Comparison of ENCODE assay signal across 1 cellular context in the genomic region with DNA sequence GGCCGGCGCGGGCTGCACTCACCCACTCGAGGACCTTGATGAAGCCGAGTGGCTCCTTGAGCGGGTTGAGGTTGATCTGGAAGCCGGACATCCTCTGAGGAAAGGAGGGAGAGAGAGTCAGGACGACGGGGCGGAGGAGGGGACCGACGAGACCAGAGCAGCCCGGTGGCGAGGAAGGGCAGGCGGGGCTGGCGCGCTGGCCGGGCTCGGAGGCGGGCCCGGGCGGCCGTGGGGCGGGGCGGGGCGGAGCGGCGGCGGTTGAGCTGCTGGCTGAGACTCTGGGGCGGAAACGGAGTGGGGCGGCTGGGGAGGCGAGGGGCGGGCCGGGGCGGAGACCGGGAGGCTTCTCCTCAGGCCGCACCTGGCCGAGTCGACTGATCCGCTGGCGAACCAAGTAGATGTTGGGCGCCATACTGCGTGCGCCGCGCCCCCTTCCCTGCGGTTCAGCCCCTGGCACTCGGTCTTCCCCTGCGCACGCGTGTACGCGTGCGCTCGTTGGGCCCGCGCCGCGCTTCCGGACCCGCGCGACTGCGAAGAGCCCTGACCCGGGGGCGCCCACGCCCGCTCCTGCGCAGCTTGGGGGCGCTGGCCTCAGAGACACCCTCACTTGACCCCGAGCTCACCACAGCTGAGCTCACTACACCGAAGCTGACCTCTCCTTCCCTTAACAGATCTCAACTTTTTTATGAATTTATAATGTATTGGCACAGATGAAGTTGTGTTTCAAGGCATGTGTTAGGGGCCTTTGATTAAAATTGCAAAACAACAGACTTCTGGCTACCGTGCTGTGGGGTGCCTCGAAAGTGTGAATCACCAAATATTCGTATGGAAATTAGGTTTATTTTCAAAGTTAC.
TF ChIP-seq lines count a peak whose summit lies in the region.

A gene (minus strand): TSS at position 195 of the 854 bp plus-strand sequence. CDS start 104 bp downstream, at position 91.

TF ChIP-seq in H1, 55 proteins besides CTCF, POLR2A, EP300 and RAD21 (continued from another document):
- TF ChIP-seq, protein P1, sequence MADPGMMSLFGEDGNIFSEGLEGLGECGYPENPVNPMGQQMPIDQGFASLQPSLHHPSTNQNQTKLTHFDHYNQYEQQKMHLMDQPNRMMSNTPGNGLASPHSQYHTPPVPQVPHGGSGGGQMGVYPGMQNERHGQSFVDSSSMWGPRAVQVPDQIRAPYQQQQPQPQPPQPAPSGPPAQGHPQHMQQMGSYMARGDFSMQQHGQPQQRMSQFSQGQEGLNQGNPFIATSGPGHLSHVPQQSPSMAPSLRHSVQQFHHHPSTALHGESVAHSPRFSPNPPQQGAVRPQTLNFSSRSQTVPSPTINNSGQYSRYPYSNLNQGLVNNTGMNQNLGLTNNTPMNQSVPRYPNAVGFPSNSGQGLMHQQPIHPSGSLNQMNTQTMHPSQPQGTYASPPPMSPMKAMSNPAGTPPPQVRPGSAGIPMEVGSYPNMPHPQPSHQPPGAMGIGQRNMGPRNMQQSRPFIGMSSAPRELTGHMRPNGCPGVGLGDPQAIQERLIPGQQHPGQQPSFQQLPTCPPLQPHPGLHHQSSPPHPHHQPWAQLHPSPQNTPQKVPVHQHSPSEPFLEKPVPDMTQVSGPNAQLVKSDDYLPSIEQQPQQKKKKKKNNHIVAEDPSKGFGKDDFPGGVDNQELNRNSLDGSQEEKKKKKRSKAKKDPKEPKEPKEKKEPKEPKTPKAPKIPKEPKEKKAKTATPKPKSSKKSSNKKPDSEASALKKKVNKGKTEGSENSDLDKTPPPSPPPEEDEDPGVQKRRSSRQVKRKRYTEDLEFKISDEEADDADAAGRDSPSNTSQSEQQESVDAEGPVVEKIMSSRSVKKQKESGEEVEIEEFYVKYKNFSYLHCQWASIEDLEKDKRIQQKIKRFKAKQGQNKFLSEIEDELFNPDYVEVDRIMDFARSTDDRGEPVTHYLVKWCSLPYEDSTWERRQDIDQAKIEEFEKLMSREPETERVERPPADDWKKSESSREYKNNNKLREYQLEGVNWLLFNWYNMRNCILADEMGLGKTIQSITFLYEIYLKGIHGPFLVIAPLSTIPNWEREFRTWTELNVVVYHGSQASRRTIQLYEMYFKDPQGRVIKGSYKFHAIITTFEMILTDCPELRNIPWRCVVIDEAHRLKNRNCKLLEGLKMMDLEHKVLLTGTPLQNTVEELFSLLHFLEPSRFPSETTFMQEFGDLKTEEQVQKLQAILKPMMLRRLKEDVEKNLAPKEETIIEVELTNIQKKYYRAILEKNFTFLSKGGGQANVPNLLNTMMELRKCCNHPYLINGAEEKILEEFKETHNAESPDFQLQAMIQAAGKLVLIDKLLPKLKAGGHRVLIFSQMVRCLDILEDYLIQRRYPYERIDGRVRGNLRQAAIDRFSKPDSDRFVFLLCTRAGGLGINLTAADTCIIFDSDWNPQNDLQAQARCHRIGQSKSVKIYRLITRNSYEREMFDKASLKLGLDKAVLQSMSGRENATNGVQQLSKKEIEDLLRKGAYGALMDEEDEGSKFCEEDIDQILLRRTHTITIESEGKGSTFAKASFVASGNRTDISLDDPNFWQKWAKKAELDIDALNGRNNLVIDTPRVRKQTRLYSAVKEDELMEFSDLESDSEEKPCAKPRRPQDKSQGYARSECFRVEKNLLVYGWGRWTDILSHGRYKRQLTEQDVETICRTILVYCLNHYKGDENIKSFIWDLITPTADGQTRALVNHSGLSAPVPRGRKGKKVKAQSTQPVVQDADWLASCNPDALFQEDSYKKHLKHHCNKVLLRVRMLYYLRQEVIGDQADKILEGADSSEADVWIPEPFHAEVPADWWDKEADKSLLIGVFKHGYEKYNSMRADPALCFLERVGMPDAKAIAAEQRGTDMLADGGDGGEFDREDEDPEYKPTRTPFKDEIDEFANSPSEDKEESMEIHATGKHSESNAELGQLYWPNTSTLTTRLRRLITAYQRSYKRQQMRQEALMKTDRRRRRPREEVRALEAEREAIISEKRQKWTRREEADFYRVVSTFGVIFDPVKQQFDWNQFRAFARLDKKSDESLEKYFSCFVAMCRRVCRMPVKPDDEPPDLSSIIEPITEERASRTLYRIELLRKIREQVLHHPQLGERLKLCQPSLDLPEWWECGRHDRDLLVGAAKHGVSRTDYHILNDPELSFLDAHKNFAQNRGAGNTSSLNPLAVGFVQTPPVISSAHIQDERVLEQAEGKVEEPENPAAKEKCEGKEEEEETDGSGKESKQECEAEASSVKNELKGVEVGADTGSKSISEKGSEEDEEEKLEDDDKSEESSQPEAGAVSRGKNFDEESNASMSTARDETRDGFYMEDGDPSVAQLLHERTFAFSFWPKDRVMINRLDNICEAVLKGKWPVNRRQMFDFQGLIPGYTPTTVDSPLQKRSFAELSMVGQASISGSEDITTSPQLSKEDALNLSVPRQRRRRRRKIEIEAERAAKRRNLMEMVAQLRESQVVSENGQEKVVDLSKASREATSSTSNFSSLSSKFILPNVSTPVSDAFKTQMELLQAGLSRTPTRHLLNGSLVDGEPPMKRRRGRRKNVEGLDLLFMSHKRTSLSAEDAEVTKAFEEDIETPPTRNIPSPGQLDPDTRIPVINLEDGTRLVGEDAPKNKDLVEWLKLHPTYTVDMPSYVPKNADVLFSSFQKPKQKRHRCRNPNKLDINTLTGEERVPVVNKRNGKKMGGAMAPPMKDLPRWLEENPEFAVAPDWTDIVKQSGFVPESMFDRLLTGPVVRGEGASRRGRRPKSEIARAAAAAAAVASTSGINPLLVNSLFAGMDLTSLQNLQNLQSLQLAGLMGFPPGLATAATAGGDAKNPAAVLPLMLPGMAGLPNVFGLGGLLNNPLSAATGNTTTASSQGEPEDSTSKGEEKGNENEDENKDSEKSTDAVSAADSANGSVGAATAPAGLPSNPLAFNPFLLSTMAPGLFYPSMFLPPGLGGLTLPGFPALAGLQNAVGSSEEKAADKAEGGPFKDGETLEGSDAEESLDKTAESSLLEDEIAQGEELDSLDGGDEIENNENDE (IDR thresholded peaks at IDR 0.05; ENCODE audit: insufficient replicate concordance, low read length), result no peak
- TF ChIP-seq KDM5A (IDR thresholded peaks at IDR 0.05; ENCODE audit: low read length) (no peak), NRF1 (IDR thresholded peaks at IDR 0.05; ENCODE audit: low read depth, low read length) (peak; percentile 25; the same call in 1 of the 2 replicates), TAF1 (IDR thresholded peaks at IDR 0.05; ENCODE audit: low read depth, low read length) (peak; percentile 64; the same call in 1 of the 2 replicates), EZH2 (IDR thresholded peaks at IDR 0.05; ENCODE audit: low read depth, low read length, severe bottlenecking) (no peak), HDAC6 (IDR thresholded peaks at IDR 0.05; ENCODE audit: low read depth, low read length) (no peak), POLR2AphosphoS5 (IDR thresholded peaks at IDR 0.05; ENCODE audit: low read depth, low read length) (peak; percentile 79; the same call in 1 of the 2 replicates), TBP (IDR thresholded peaks at IDR 0.05; ENCODE audit: low read depth, low read length) (peak; percentile 48; the same call in 1 of the 2 replicates), SAP30 (IDR thresholded peaks at IDR 0.05; ENCODE audit: insufficient read depth, insufficient replicate concordance, low read length) (no peak), POU5F1 (IDR thresholded peaks at IDR 0.05; ENCODE audit: low read depth, low read length) (no peak), KDM1A (IDR thresholded peaks at IDR 0.05; ENCODE audit: borderline replicate concordance, low read length) (no peak), SP2 (IDR thresholded peaks at IDR 0.05; ENCODE audit: low read length) (no peak), EGR1 (IDR thresholded peaks at IDR 0.05; ENCODE audit: borderline replicate concordance, low read depth, low read length) (0 out of 2 replicates have a peak, but pooled peaks have one; percentile 4), HDAC2 (IDR thresholded peaks at IDR 0.05; ENCODE audit: borderline replicate concordance in 1 of 2, low read depth in 2 of 2, low read length in 2 of 2) (0 out of 4 replicates have a peak, but pooled peaks of 1 of the 2 experiments have one; percentile 72), RBBP5 (IDR thresholded peaks at IDR 0.05; ENCODE audit: borderline replicate concordance, low read depth, low read length) (0 out of 2 replicates have a peak, but pooled peaks have one; percentile 34), SP1 (IDR thresholded peaks at IDR 0.05; ENCODE audit: low read depth, low read length) (0 out of 2 replicates have a peak, but pooled peaks have one; percentile 7), FOSL1 (IDR thresholded peaks at IDR 0.05; ENCODE audit: insufficient read depth, low read depth, low read length) (no peak), CBX5 (IDR thresholded peaks at IDR 0.05; ENCODE audit: low read depth, low read length) (no peak), SIRT6 (IDR thresholded peaks at IDR 0.05; ENCODE audit: low read length) (no peak), SP4 (IDR thresholded peaks at IDR 0.05; ENCODE audit: low read length) (0 out of 2 replicates have a peak, but pooled peaks have one; percentile 22), CBX8 (IDR thresholded peaks at IDR 0.05; ENCODE audit: borderline replicate concordance, low read depth, low read length) (no peak), MAFK (IDR thresholded peaks at IDR 0.05; ENCODE audit: low read depth, low read length) (no peak), GTF2F1 (IDR thresholded peaks at IDR 0.05; ENCODE audit: borderline replicate concordance, low read depth, low read length) (no peak), CHD2 (IDR thresholded peaks at IDR 0.05; ENCODE audit: low read length) (no peak), ZNF274 (IDR thresholded peaks at IDR 0.05; ENCODE audit: borderline replicate concordance, extremely low read depth, low read length) (no peak), KDM4A (IDR thresholded peaks at IDR 0.05; ENCODE audit: low read depth, low read length, severe bottlenecking) (peak; percentile 45), NANOG (IDR thresholded peaks at IDR 0.05; ENCODE audit: insufficient read depth, low read depth, low read length, poor library complexity, severe bottlenecking) (no peak), TCF12 (IDR thresholded peaks at IDR 0.05; ENCODE audit: low read depth, low read length) (peak; percentile 78; the same call in 1 of the 2 replicates), TAF7 (optimal IDR thresholded peaks at IDR 0.05; ENCODE audit: borderline replicate concordance, low read depth, low read length) (no peak), CHD1 (IDR thresholded peaks at IDR 0.05; ENCODE audit: low read depth, low read length) (no peak), BACH1 (IDR thresholded peaks at IDR 0.05; ENCODE audit: low read length) (peak; percentile 60; the same call in 1 of the 2 replicates), CTBP2 (IDR thresholded peaks at IDR 0.05; ENCODE audit: borderline replicate concordance, insufficient read depth, insufficient read length, low read length) (no peak), SUZ12 (IDR thresholded peaks at IDR 0.05; ENCODE audit: low read length) (no peak), GABPA (IDR thresholded peaks at IDR 0.05; ENCODE audit: borderline replicate concordance, insufficient read depth, low read length) (0 out of 2 replicates have a peak, but pooled peaks have one; percentile 4), CREB1 (IDR thresholded peaks at IDR 0.05) (no peak), TEAD4 (IDR thresholded peaks at IDR 0.05; ENCODE audit: low read depth, low read length) (no peak), RNF2 (IDR thresholded peaks at IDR 0.05; ENCODE audit: borderline replicate concordance, low read depth, low read length, missing control alignments, poor library complexity, severe bottlenecking) (no peak), BCL11A (IDR thresholded peaks at IDR 0.05; ENCODE audit: low read depth in 2 of 2, low read length in 2 of 2) (no peak), CEBPB (IDR thresholded peaks at IDR 0.05; ENCODE audit: low read depth, low read length) (no peak)
- TF ChIP-seq, protein P2, sequence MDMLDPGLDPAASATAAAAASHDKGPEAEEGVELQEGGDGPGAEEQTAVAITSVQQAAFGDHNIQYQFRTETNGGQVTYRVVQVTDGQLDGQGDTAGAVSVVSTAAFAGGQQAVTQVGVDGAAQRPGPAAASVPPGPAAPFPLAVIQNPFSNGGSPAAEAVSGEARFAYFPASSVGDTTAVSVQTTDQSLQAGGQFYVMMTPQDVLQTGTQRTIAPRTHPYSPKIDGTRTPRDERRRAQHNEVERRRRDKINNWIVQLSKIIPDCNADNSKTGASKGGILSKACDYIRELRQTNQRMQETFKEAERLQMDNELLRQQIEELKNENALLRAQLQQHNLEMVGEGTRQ (IDR thresholded peaks at IDR 0.05; ENCODE audit: low read length), result no peak
- TF ChIP-seq, protein P3, sequence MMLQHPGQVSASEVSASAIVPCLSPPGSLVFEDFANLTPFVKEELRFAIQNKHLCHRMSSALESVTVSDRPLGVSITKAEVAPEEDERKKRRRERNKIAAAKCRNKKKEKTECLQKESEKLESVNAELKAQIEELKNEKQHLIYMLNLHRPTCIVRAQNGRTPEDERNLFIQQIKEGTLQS (IDR thresholded peaks at IDR 0.05; ENCODE audit: insufficient read depth, low read depth, low read length), result no peak
- TF ChIP-seq, protein P4, sequence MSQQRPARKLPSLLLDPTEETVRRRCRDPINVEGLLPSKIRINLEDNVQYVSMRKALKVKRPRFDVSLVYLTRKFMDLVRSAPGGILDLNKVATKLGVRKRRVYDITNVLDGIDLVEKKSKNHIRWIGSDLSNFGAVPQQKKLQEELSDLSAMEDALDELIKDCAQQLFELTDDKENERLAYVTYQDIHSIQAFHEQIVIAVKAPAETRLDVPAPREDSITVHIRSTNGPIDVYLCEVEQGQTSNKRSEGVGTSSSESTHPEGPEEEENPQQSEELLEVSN (IDR thresholded peaks at IDR 0.05), result no peak; the same call in 1 of the 2 replicates
- TF ChIP-seq, protein P5, sequence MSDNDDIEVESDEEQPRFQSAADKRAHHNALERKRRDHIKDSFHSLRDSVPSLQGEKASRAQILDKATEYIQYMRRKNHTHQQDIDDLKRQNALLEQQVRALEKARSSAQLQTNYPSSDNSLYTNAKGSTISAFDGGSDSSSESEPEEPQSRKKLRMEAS (IDR thresholded peaks at IDR 0.05), result peak; percentile 48
